19 cellular contexts compared by ENCODE assay signal in the genomic region with DNA sequence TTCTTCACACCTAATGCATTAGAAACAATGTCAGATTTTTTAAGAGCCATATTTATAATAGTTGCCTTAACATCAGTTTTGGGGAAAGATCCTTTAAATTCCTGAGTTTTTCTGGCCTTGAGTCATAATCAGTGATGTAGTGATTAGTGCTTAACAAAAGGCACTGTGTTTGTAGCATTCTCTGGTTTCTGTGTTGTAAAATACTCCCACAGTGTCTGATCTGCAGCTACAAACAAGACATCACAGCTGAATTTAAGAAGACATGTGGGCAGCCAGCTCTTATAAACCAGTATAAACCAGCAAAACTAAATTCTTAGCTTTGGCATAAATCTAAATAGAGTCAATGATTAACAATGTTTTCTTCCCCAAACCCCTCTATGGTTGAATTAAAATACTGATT.
DNase-seq lines count a peak whose midpoint lies in the region; ATAC-seq and TF ChIP-seq lines count a peak whose summit lies in the region.
"Had no signal": no experiment of that assay in that cellular context is flagged by ENCODE, and none has a peak within 500 bp of the region (broad histone marks: within the 10 kb centered on the region; RNA-seq: fewer than 3 reads in every experiment).

No MANE protein-coding gene starts in this region.

- no peak overlapping the region for H3K27ac Mint-ChIP-seq in activated CD8-positive, alpha-beta memory T cell treated with anti-CD3 and anti-CD28 coated beads, Interleukin-2, amount 10 ng/mL, durations not matched to agents 7 days and 5 days
- H3K27ac Mint-ChIP-seq in naive thymus-derived CD4-positive, alpha-beta T cell, result no peak overlapping the region
- H3K27ac Mint-ChIP-seq: activated T-helper 2 cell treated with anti-CD3 and anti-CD28 coated beads, Interferon-gamma antibody, Interleukin-2, Interleukin-4, amounts not matched to agents 10 μg/mL and 5 μg/mL and 100 μg/mL, durations not matched to agents 14 hours and 24 hours and 36 hours; CD4-positive, alpha-beta T cell; dendritic cell treated with granulocyte-macrophage colony-stimulating factor and Interleukin-4, amounts not matched to agents 40 ng/mL and 50 ng/mL, for 4 days; progenitor cell of endocrine pancreas; T-cell had no signal

- no peak overlapping the region for H3K4me3 Mint-ChIP-seq in activated CD8-positive, alpha-beta memory T cell treated with anti-CD3 and anti-CD28 coated beads, Interleukin-2, amount 10 ng/mL, durations not matched to agents 7 days and 5 days
- no peak overlapping the region for H3K4me3 Mint-ChIP-seq in naive thymus-derived CD4-positive, alpha-beta T cell
- H3K4me3 Mint-ChIP-seq: CD4-positive, alpha-beta T cell; dendritic cell treated with granulocyte-macrophage colony-stimulating factor and Interleukin-4, amounts not matched to agents 40 ng/mL and 50 ng/mL, for 4 days; T-cell had no signal

- no peaks in the 10 kb centered on the region for H3K27me3 ChIP-seq in kidney epithelial cell (ENCODE audit: control insufficient read depth, insufficient read depth, low read length)
- H3K27me3 ChIP-seq in naive thymus-derived CD4-positive, alpha-beta T cell (ENCODE audit: control insufficient read depth in 2 of 2, insufficient read depth in 2 of 2, low read length in 2 of 2), result no peaks in the 10 kb centered on the region
- H3K27me3 ChIP-seq: esophagus muscularis mucosa had no signal

- TF ChIP-seq CTCF in kidney epithelial cell (IDR thresholded peaks at IDR 0.05; ENCODE audit: insufficient read depth, low read length, poor library complexity, severe bottlenecking), result no peak
- TF ChIP-seq CTCF in RWPE1 (conservative IDR thresholded peaks at IDR 0.05; ENCODE audit: low read depth), result no peak

- no peaks in the 10 kb centered on the region for H3K36me3 Mint-ChIP-seq in activated CD8-positive, alpha-beta memory T cell treated with anti-CD3 and anti-CD28 coated beads, Interleukin-2, amount 10 ng/mL, durations not matched to agents 7 days and 5 days
- H3K36me3 Mint-ChIP-seq in naive thymus-derived CD4-positive, alpha-beta T cell, result no peaks in the 10 kb centered on the region
- H3K36me3 Mint-ChIP-seq: T-cell had no signal

- peak; percentile 27 for DNase-seq in DMS 273 (lab: John Stamatoyannopoulos, UW; ENCODE audit: unreplicated experiment)
- no peak for DNase-seq in DMS 273 treated with DMSO at 0.1 percent for 48 hours (lab: John Stamatoyannopoulos, UW)
- DNase-seq in cerebellar cortex (ENCODE audit: low spot score), result peak; percentile 46
- DNase-seq in kidney epithelial cell (ENCODE audit: low read depth), result peak; percentile 29
- no peak for DNase-seq in GOT3 (lab: John Stamatoyannopoulos, UW)
- no peak for DNase-seq in activated CD8-positive, alpha-beta memory T cell treated with anti-CD3 and anti-CD28 coated beads, Interleukin-2, amount 10 ng/mL, durations not matched to agents 7 days and 5 days
- no peak for DNase-seq in naive thymus-derived CD4-positive, alpha-beta T cell
- DNase-seq in RWPE1 (ENCODE audit: low spot score), result no peak
- DNase-seq: activated CD8-positive, alpha-beta memory T cell treated with anti-CD3 and anti-CD28 coated beads for 24 hours; CD4-positive, alpha-beta T cell; EL; left ventricle myocardium superior; NCI-H748 treated with DMSO at 0.1 percent for 48 hours; T-cell had no signal

- H3K36me3 ChIP-seq in kidney epithelial cell (ENCODE audit: control insufficient read depth, insufficient read depth, low read length), result no peaks in the 10 kb centered on the region
- H3K36me3 ChIP-seq in naive thymus-derived CD4-positive, alpha-beta T cell (ENCODE audit: control insufficient read depth in 2 of 3, insufficient read depth in 3 of 3, low read length in 3 of 3), result no peaks in the 10 kb centered on the region
- H3K36me3 ChIP-seq: esophagus muscularis mucosa had no signal

- H3K4me1 Mint-ChIP-seq in activated CD8-positive, alpha-beta memory T cell treated with anti-CD3 and anti-CD28 coated beads, Interleukin-2, amount 10 ng/mL, durations not matched to agents 7 days and 5 days, result no peaks in the 10 kb centered on the region
- H3K4me1 Mint-ChIP-seq in naive thymus-derived CD4-positive, alpha-beta T cell, result no peaks in the 10 kb centered on the region
- H3K4me1 Mint-ChIP-seq: T-cell had no signal

- POLR2A ChIA-PET in naive thymus-derived CD4-positive, alpha-beta T cell (lab: Charles Lee), result no interaction called here
- POLR2A ChIA-PET in RWPE1 (lab: Yijun Ruan, JAX; ENCODE audit: low non-redundant PET), result no interaction called here

- no peak overlapping the region for H3K27ac ChIP-seq in naive thymus-derived CD4-positive, alpha-beta T cell (ENCODE audit: low read depth, low read length)
- H3K27ac ChIP-seq in RWPE1, result no peak overlapping the region
- H3K27ac ChIP-seq: 22Rv1, esophagus muscularis mucosa had no signal

- peaks cover 4% of the 10 kb centered on the region for H3K9me3 Mint-ChIP-seq in activated CD8-positive, alpha-beta memory T cell treated with anti-CD3 and anti-CD28 coated beads, Interleukin-2, amount 10 ng/mL, durations not matched to agents 7 days and 5 days (ENCODE audit: low read depth)
- peaks cover 0 to 20% (median 0%) of the 10 kb centered on the region in 11 donors for H3K9me3 Mint-ChIP-seq in naive thymus-derived CD4-positive, alpha-beta T cell
- H3K9me3 Mint-ChIP-seq: dendritic cell treated with granulocyte-macrophage colony-stimulating factor and Interleukin-4, amounts not matched to agents 40 ng/mL and 50 ng/mL, for 4 days had no signal

- no peak overlapping the region for H3K4me3 ChIP-seq in kidney epithelial cell (ENCODE audit: low read depth, low read length)
- no peak overlapping the region for H3K4me3 ChIP-seq in naive thymus-derived CD4-positive, alpha-beta T cell (ENCODE audit: low read length)
- H3K4me3 ChIP-seq: esophagus muscularis mucosa had no signal

- no peaks in the 10 kb centered on the region for H3K27me3 Mint-ChIP-seq in activated CD8-positive, alpha-beta memory T cell treated with anti-CD3 and anti-CD28 coated beads, Interleukin-2, amount 10 ng/mL, durations not matched to agents 7 days and 5 days
- H3K27me3 Mint-ChIP-seq in naive thymus-derived CD4-positive, alpha-beta T cell, result no peaks in the 10 kb centered on the region
- H3K27me3 Mint-ChIP-seq: CD4-positive, alpha-beta T cell; dendritic cell treated with granulocyte-macrophage colony-stimulating factor and Interleukin-4, amounts not matched to agents 40 ng/mL and 50 ng/mL, for 4 days; progenitor cell of endocrine pancreas; T-cell had no signal

- no peak for ATAC-seq in activated CD8-positive, alpha-beta memory T cell treated with anti-CD3 and anti-CD28 coated beads, Interleukin-2, amount 10 ng/mL, durations not matched to agents 7 days and 5 days
- ATAC-seq in naive thymus-derived CD4-positive, alpha-beta T cell, result no peak
- ATAC-seq: left ventricle myocardium superior, T-cell had no signal

- intact Hi-C loops in naive thymus-derived CD4-positive, alpha-beta T cell (cut with micrococcal nuclease), result no loop called here

- no peaks in the 10 kb centered on the region for H3K4me1 ChIP-seq in naive thymus-derived CD4-positive, alpha-beta T cell (ENCODE audit: control insufficient read depth in 2 of 2, insufficient read depth in 2 of 2, low read length in 2 of 2)
- H3K4me1 ChIP-seq: esophagus muscularis mucosa had no signal

- H3K9me3 ChIP-seq in naive thymus-derived CD4-positive, alpha-beta T cell (ENCODE audit: control insufficient read depth in 2 of 3, low read length in 3 of 3), result no peaks in the 10 kb centered on the region
- H3K9me3 ChIP-seq: esophagus muscularis mucosa had no signal

- CTCF ChIA-PET in activated CD8-positive, alpha-beta memory T cell treated with anti-CD3 and anti-CD28 coated beads, Interleukin-2, amount 10 ng/mL, durations not matched to agents 7 days and 5 days (lab: Charles Lee), result no interaction called here
- CTCF ChIA-PET in naive thymus-derived CD4-positive, alpha-beta T cell (lab: Charles Lee), result no interaction called here
- CTCF ChIA-PET in RWPE1 (lab: Yijun Ruan, JAX), result no interaction called here

Comparison
In these comparisons a context has a peak if more than half of its experiments do, and no peak if none do; other contexts are left out.
1. DNase-seq: peak in DMS 273 (single experiment), cerebellar cortex (single experiment) and kidney epithelial cell (single experiment); none in DMS 273 treated with DMSO at 0.1 percent for 48 hours (single experiment), GOT3 (single experiment), activated CD8-positive, alpha-beta memory T cell treated with anti-CD3 and anti-CD28 coated beads, Interleukin-2, amount 10 ng/mL, durations not matched to agents 7 days and 5 days (single experiment), naive thymus-derived CD4-positive, alpha-beta T cell (0 of 9) and RWPE1 (single experiment).